Comparison of ENCODE assay signal across 9 cellular contexts in the genomic region with DNA sequence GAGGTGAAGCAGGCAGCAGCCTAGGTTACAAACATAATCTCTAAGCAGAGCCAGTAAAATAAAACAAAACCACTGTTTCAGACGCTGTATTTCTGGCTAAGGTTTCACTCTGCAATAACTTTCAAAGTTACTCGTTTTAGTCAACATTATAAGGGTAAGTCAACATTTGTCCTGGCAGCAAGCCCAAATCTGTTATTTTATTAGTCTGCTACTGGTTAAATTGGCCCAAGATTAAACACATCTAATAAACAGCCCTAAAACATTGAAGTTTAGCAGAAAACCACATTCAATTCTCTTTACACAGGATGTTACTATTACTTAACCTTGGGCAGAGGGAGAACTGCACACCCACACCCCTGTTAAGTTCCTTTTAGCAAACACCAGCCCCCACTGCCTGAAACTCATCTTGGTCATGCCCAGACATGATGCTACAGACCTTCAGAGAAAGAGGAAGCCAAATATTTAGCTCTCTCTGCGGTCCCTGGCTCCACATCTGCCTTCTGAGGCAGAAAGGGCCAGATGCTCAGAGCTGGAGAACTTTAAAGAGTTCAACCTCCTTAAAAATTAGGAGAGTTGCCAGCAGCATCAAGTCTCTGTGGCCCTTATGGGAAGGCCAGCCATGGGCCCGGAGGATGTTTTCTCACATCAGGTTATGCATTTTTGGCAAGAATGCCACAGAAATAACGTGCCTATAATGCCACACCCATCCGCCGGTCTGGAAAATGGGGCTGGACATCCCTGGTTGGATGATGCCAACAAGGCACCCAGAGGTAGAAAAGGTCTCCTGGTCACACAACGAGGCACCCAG. TPM values are rescaled to one million over a fixed set of nuclear protein-coding genes. Genes with fewer than 3 reads are reported as not detected.
DNase-seq lines count a peak whose midpoint lies in the region; ATAC-seq and TF ChIP-seq lines count a peak whose summit lies in the region.
"Had no signal": no experiment of that assay in that cellular context is flagged by ENCODE, and none has a peak within 500 bp of the region (broad histone marks: within the 10 kb centered on the region; RNA-seq: fewer than 3 reads in every experiment).

No MANE protein-coding gene starts in this region.

- peaks cover 32% of the 10 kb centered on the region for H3K36me3 Mint-ChIP-seq in CD8-positive, alpha-beta T cell

- peak overlapping the region; percentile 51 for H3K27ac ChIP-seq in CD8-positive, alpha-beta T cell (ENCODE audit: low read depth, low read length)

- no peaks in the 10 kb centered on the region for H3K9me3 ChIP-seq in CD8-positive, alpha-beta T cell (ENCODE audit: low read length)

- H3K4me1 Mint-ChIP-seq in CD8-positive, alpha-beta T cell (ENCODE audit: low read depth) = peaks cover 97% of the 10 kb centered on the region

- POLR2A ChIA-PET in CD8-positive, alpha-beta T cell (lab: Charles Lee) = interaction anchor here (0.6 to 12.9 kb wide), 12 partner anchors 8 to 227 kb away, joined by 3 to 182 read pairs (median 4); a partner anchor contains a TSS

- H3K4me3 ChIP-seq in CD8-positive, alpha-beta T cell (ENCODE audit: low read depth, low read length) = peak overlapping the region; percentile 24
- H3K4me3 ChIP-seq: K562 had no signal

- no peaks in the 10 kb centered on the region for H3K27me3 Mint-ChIP-seq in CD8-positive, alpha-beta T cell (ENCODE audit: low read depth)

- H3K36me3 ChIP-seq in CD8-positive, alpha-beta T cell (ENCODE audit: insufficient read depth, low read length) = no peaks in the 10 kb centered on the region

- intact Hi-C loops in CD8-positive, alpha-beta T cell (cut with DNase I, micrococcal nuclease) = loop anchor here in 1 of 2 experiments (1.0 to 5.0 kb wide), 5 partner anchors 9 to 57 kb away; no protein-coding TSS in a partner anchor

- CTCF ChIA-PET in CD8-positive, alpha-beta T cell (lab: Charles Lee) = interaction anchor here (1.1 to 8.6 kb wide), 5 partner anchors 10 to 79 kb away, joined by 3 to 117 read pairs (median 5); a partner anchor contains a TSS

- no peaks in the 10 kb centered on the region for H3K9me3 Mint-ChIP-seq in CD8-positive, alpha-beta T cell

- no peak for TF ChIP-seq CTCF in CD8-positive, alpha-beta T cell (IDR thresholded peaks at IDR 0.05)

- H3K4me1 ChIP-seq in CD8-positive, alpha-beta T cell (ENCODE audit: insufficient read depth, low read length) = peaks cover 98% of the 10 kb centered on the region

- peak; percentile 46 to 86 (median 68) for DNase-seq in CD8-positive, alpha-beta T cell
- peak; percentile 61 for DNase-seq in HT-29 (ENCODE audit: low spot score)
- DNase-seq in SKM-1 (lab: John Stamatoyannopoulos, UW; ENCODE audit: unreplicated experiment) = peak; percentile 96
- peak; percentile 36 for DNase-seq in amniotic epithelial cell (ENCODE audit: low read depth)
- peak; percentile 50 for DNase-seq in islet precursor cell
- DNase-seq in stimulated activated CD4-positive, alpha-beta T cell treated with anti-CD3 and anti-CD28 coated beads, Interleukin-4, amount 100 ng/mL, for 1 hour = peak; percentile 50
- DNase-seq in NCI-H2227 treated with DMSO at 0.1 percent for 48 hours (lab: John Stamatoyannopoulos, UW) = no peak

- peak; percentile 79 for ATAC-seq in CD8-positive, alpha-beta T cell
- ATAC-seq in GM21360 (IDR thresholded peaks at IDR 0.05; ENCODE audit: unreplicated experiment) = peak; percentile 95
- ATAC-seq: K562 had no signal

- H3K4me3 Mint-ChIP-seq in CD8-positive, alpha-beta T cell = peak overlapping the region; percentile 67

- peak overlapping the region; percentile 88 for H3K27ac Mint-ChIP-seq in CD8-positive, alpha-beta T cell

- H3K27me3 ChIP-seq in CD8-positive, alpha-beta T cell (ENCODE audit: insufficient read depth, low read length) = no peaks in the 10 kb centered on the region

RNA-seq across cellular contexts. Expression of a gene that starts 17.9 kb away (rescaled TPM):
- 10 to 100 TPM; 38.8 to 39.9 TPM for total RNA-seq in CD8-positive, alpha-beta T cell
- 10.9 and 13.7 TPM in 2 replicates for total RNA-seq in HT-29 (2014; rRNA removed; shearing (Covaris generic))
